In genomic region chr1:161498646-161499045, GRCh38 we compare ENCODE assay signal across 21 cellular contexts. TPM values are rescaled to one million over a fixed set of nuclear protein-coding genes. Genes with fewer than 3 reads are reported as not detected.
DNase-seq lines count a peak whose midpoint lies in the region; ATAC-seq, FAIRE-seq and TF ChIP-seq lines count a peak whose summit lies in the region.
"Had no signal": no experiment of that assay in that cellular context is flagged by ENCODE, and none has a peak within 500 bp of the region (broad histone marks: within the 10 kb centered on the region; RNA-seq: fewer than 3 reads in every experiment).

No MANE protein-coding gene starts in this region.

- peaks cover 7 to 12% of the 10 kb centered on the region in 2 donors for H3K27me3 Mint-ChIP-seq in CD8-positive, alpha-beta memory T cell

- POLR2A ChIA-PET in CD8-positive, alpha-beta memory T cell (lab: Charles Lee): no interaction called here

- in situ Hi-C loops in SK-MEL-5 (cut with HindIII; ENCODE audit: low pct_unique_long_range_greater_than_20kb, low sequenced_read_pairs): no loop called here

- no peak overlapping the region for H3K4me3 Mint-ChIP-seq in CD8-positive, alpha-beta memory T cell
- H3K4me3 Mint-ChIP-seq: CD4-positive, alpha-beta memory T cell; GM23338 had no signal

- no peaks in the 10 kb centered on the region for H3K36me3 Mint-ChIP-seq in CD8-positive, alpha-beta memory T cell
- H3K36me3 Mint-ChIP-seq: CD4-positive, alpha-beta memory T cell had no signal

- H3K36me3 ChIP-seq in CD8-positive, alpha-beta memory T cell (ENCODE audit: insufficient read depth, low read length): no peaks in the 10 kb centered on the region
- H3K36me3 ChIP-seq: BE2C had no signal

- no peaks in the 10 kb centered on the region for H3K4me1 ChIP-seq in CD8-positive, alpha-beta memory T cell (ENCODE audit: insufficient read depth, low read length)
- H3K4me1 ChIP-seq: BE2C had no signal

- peaks cover 5 to 9% (median 6%) of the 10 kb centered on the region in 3 donors for H3K4me1 Mint-ChIP-seq in CD8-positive, alpha-beta memory T cell
- H3K4me1 Mint-ChIP-seq: GM23338 had no signal

- FAIRE-seq in GM12891 (lab: Jason Lieb, UNC): peak; percentile 50
- FAIRE-seq: D721Med, G401.6, GM12892, H54, HTR-8/SVneo had no signal

- H3K27ac Mint-ChIP-seq in CD8-positive, alpha-beta memory T cell: no peak overlapping the region
- H3K27ac Mint-ChIP-seq: CD4-positive, alpha-beta memory T cell; GM23338 had no signal

- DNase-seq in GM12891 (ENCODE audit: insufficient read length, low spot score) (no peak), SK-MEL-5 (ENCODE audit: low read depth, low spot score) (peak; percentile 98)
- no peak for DNase-seq in CD8-positive, alpha-beta memory T cell
- DNase-seq in central memory CD4-positive, alpha-beta T cell: no peak
- DNase-seq: ACHN; BE2C; CD4-positive, alpha-beta memory T cell; COR-L47; HCEC 1CT; IMR-90; KBM-7 had no signal

- no peak for ATAC-seq in activated CD4-positive, CD25-positive, alpha-beta regulatory T cell treated with anti-CD3 and anti-CD28 coated beads, Interleukin-2, amount 50 U/mL, for 24 hours
- ATAC-seq: GM23338 had no signal

- no peaks in the 10 kb centered on the region for H3K9me3 Mint-ChIP-seq in CD8-positive, alpha-beta memory T cell
- H3K9me3 Mint-ChIP-seq: CD4-positive, alpha-beta memory T cell; GM23338 had no signal

- CTCF ChIA-PET in CD8-positive, alpha-beta memory T cell (lab: Charles Lee): interaction anchor here (1.0 kb wide), 1 partner anchor 11 kb away, joined by 3 read pairs; no protein-coding TSS in a partner anchor

- peak overlapping the region; percentile 64 for H3K27ac ChIP-seq in layer of hippocampus (ENCODE audit: low read depth, low read length)
- H3K27ac ChIP-seq in CD8-positive, alpha-beta memory T cell (ENCODE audit: low read depth, low read length): no peak overlapping the region
- H3K27ac ChIP-seq: C4-2B, HL-60 had no signal

- no peak for TF ChIP-seq POLR2A in GM12891 (IDR thresholded peaks at IDR 0.05; ENCODE audit: low read depth, low read length)

- no peak overlapping the region for H3K4me3 ChIP-seq in CD8-positive, alpha-beta memory T cell (ENCODE audit: low read length)
- H3K4me3 ChIP-seq: GM23338 had no signal

- no peaks in the 10 kb centered on the region for H3K9me3 ChIP-seq in CD8-positive, alpha-beta memory T cell (ENCODE audit: low read length)
- H3K9me3 ChIP-seq: BE2C had no signal

- H3K27me3 ChIP-seq in layer of hippocampus (ENCODE audit: control insufficient read depth, insufficient read depth, low read length): no peaks in the 10 kb centered on the region
- no peaks in the 10 kb centered on the region for H3K27me3 ChIP-seq in CD8-positive, alpha-beta memory T cell (ENCODE audit: insufficient read depth, low read length, poor library complexity, severe bottlenecking)

TF ChIP-seq in GM12891, 5 proteins besides CTCF, POLR2A, EP300 and RAD21:
- TF ChIP-seq POLR2AphosphoS5 (IDR thresholded peaks at IDR 0.05; ENCODE audit: low read depth, low read length) (no peak), SPI1 (IDR thresholded peaks at IDR 0.05; ENCODE audit: low read depth, low read length) (no peak), PAX5 (IDR thresholded peaks at IDR 0.05; ENCODE audit: insufficient read depth, low read length, severe bottlenecking) (no peak), POU2F2 (IDR thresholded peaks at IDR 0.05; ENCODE audit: low read depth, low read length) (no peak), TAF1 (IDR thresholded peaks at IDR 0.05; ENCODE audit: low read depth, low read length) (no peak)

RNA-seq across cellular contexts. Expression of gene FCGR2A, which starts 6.6 kb away (rescaled TPM):
- 6.6 TPM for polyA plus RNA-seq in GM12891 (2012; ENCODE audit: low read depth, missing spikeins)
- 57.4 and 59.7 TPM in 2 replicates for total RNA-seq in SK-MEL-5 (2014; rRNA removed; shearing (Covaris generic))
- 56.0 and 64.8 TPM in 2 replicates for polyA plus RNA-seq in SK-MEL-5 (2015; cell fraction: cytosol; rRNA removed)
- 66.3 and 70.6 TPM in 2 replicates for polyA plus RNA-seq in SK-MEL-5 (2015; cell fraction: nucleus; rRNA removed)
- under 1 TPM; 0.46 to 0.82 TPM for total RNA-seq in CD8-positive, alpha-beta memory T cell
- not detected for polyA plus RNA-seq in CD8-positive, alpha-beta memory T cell
- total RNA-seq: GM23338 had no signal
- polyA plus RNA-seq: CD4-positive, alpha-beta memory T cell had no signal

RNA-seq across cellular contexts. Expression of gene HSPA6, which starts 25.7 kb away (rescaled TPM):
- polyA plus RNA-seq in GM12891 (2012; ENCODE audit: low read depth, missing spikeins): 0.71 TPM
- total RNA-seq in SK-MEL-5 (2014; rRNA removed; shearing (Covaris generic)): 4.2 and 4.8 TPM in 2 replicates
- 3.1 and 7.7 TPM in 2 replicates for polyA plus RNA-seq in SK-MEL-5 (2015; cell fraction: cytosol; rRNA removed)
- polyA plus RNA-seq in SK-MEL-5 (2015; cell fraction: nucleus; rRNA removed): 15.8 and 16.7 TPM in 2 replicates
- 1 to 10 TPM in 1 of 2 experiments, under 1 TPM in 1; 0.90 to 1.3 TPM for total RNA-seq in CD8-positive, alpha-beta memory T cell
- 1.4 TPM for polyA plus RNA-seq in CD8-positive, alpha-beta memory T cell
- total RNA-seq: GM23338 had no signal
- polyA plus RNA-seq: GM23338 had no signal

RNA-seq across cellular contexts. Expression of gene FCGR3A, which starts 51.0 kb away (rescaled TPM):
- not detected for polyA plus RNA-seq in GM12891 (2012; ENCODE audit: low read depth, missing spikeins)
- not detected in 2 replicates for total RNA-seq in SK-MEL-5 (2014; rRNA removed; shearing (Covaris generic))
- not detected in 2 replicates for polyA plus RNA-seq in SK-MEL-5 (2015; cell fraction: cytosol; rRNA removed)
- polyA plus RNA-seq in SK-MEL-5 (2015; cell fraction: nucleus; rRNA removed): not detected in 2 replicates
- total RNA-seq in CD8-positive, alpha-beta memory T cell: 1 to 10 TPM in 1 of 2 experiments, under 1 TPM in 1; 0.58 to 1.1 TPM
- polyA plus RNA-seq in CD8-positive, alpha-beta memory T cell: 44.6 TPM
- total RNA-seq: GM23338, IMR-90 had no signal
- polyA plus RNA-seq: GM23338, IMR-90 had no signal

Comparison
In these comparisons a context has a peak if more than half of its experiments do, and no peak if none do; other contexts are left out.
1. RNA of gene FCGR2A, which starts 6.6 kb away (total RNA-seq): 57.4 to 59.7 TPM in SK-MEL-5; 0.46 to 0.82 TPM in CD8-positive, alpha-beta memory T cell; every median in the first group is over 10 times any median in the second.